ENCODE assay signal across 8 cellular contexts in genomic region chr1:66929999-66930822, GRCh38. TPM values are rescaled to one million over a fixed set of nuclear protein-coding genes. Genes with fewer than 3 reads are reported as not detected.
DNase-seq lines count a peak whose midpoint lies in the region; ATAC-seq and TF ChIP-seq lines count a peak whose summit lies in the region.

No MANE protein-coding gene starts in this region.

- peaks cover 25% of the 10 kb centered on the region for H3F3A ChIP-seq in SK-N-SH (replicated peaks; ENCODE audit: insufficient read depth)

- H3K36me3 Mint-ChIP-seq in activated naive CD4-positive, alpha-beta T cell treated with anti-CD3 and anti-CD28 coated beads, Interleukin-2, amount 50 U/mL, for 72 hours = peaks cover 21 to 23% of the 10 kb centered on the region in 2 donors

- no peaks in the 10 kb centered on the region for H3K9me3 Mint-ChIP-seq in activated naive CD4-positive, alpha-beta T cell treated with anti-CD3 and anti-CD28 coated beads, Interleukin-2, amount 50 U/mL, for 72 hours

- POLR2A ChIA-PET in SK-N-SH (lab: Yijun Ruan, JAX) = interaction anchor here (0.9 to 1.4 kb wide), 6 partner anchors 12 to 500 kb away, joined by 3 to 4 read pairs (median 3); partner anchors contain the start of genes SERBP1 and SLC35D1

- H3K4me2 ChIP-seq in SK-N-SH = peak overlapping the region; percentile 82

- TF ChIP-seq CTCF in GM10266 (IDR thresholded peaks at IDR 0.05; ENCODE audit: control insufficient read depth, insufficient read depth, low read depth, missing control alignments) = peak; percentile 33
- TF ChIP-seq CTCF in SK-N-SH (IDR thresholded peaks at IDR 0.05) = peak; percentile 26
- no peak for TF ChIP-seq CTCF in omental fat pad (IDR thresholded peaks at IDR 0.05)

- H3K9ac ChIP-seq in SK-N-SH = peak overlapping the region; percentile 90

- H3K27ac ChIP-seq in SK-N-SH (ENCODE audit: low read depth in 2 of 2, low read length in 1 of 2) = peak overlapping the region; percentile 85 to 91
- H3K27ac ChIP-seq in temporal lobe (ENCODE audit: low read depth, low read length) = peak overlapping the region; percentile 87

- DNase-seq in GM10266 (ENCODE audit: extremely low spot score) (peak; percentile 90), NAMALWA (ENCODE audit: low spot score) (peak; percentile 96), SK-N-SH (peak; percentile 95), glomerular visceral epithelial cell (ENCODE audit: extremely low spot score) (peak; percentile 94), omental fat pad (ENCODE audit: low spot score) (peak; percentile 83)
- peak; percentile 94 to 95 for DNase-seq in activated naive CD4-positive, alpha-beta T cell treated with anti-CD3 and anti-CD28 coated beads, Interleukin-2, amount 50 U/mL, for 72 hours (ENCODE audit: low spot score in 2 of 2)

- H3K9me2 ChIP-seq in SK-N-SH = no peaks in the 10 kb centered on the region

- CTCF ChIA-PET in SK-N-SH (lab: Yijun Ruan, JAX) = interaction anchor here (0.6 to 1.9 kb wide), 5 partner anchors 10 to 528 kb away, joined by 3 to 8 read pairs (median 5); no protein-coding TSS in a partner anchor

- no peaks in the 10 kb centered on the region for H3K27me3 ChIP-seq in SK-N-SH (ENCODE audit: insufficient read depth)

- H3K4me1 ChIP-seq in SK-N-SH (ENCODE audit: control insufficient read depth in 1 of 2, insufficient read depth in 2 of 2, low read depth in 1 of 2, low read length in 1 of 2) = peaks cover 22 to 30% of the 10 kb centered on the region in 2 experiments

- peak; percentile 63 for ATAC-seq in HG02571 (IDR thresholded peaks at IDR 0.05; ENCODE audit: unreplicated experiment)
- ATAC-seq in activated naive CD4-positive, alpha-beta T cell treated with anti-CD3 and anti-CD28 coated beads, Interleukin-2, amount 50 U/mL, for 72 hours = peak; percentile 65 to 71
- ATAC-seq in omental fat pad (ENCODE audit: low FRiP score) = peak; percentile 89

- H3K9me3 ChIP-seq in SK-N-SH = no peaks in the 10 kb centered on the region

- WGBS in SK-N-SH (ENCODE audit: low lambda C conversion rate) = 4% methylated on average over 48 of the region's 83 CpGs

- no peak for TF ChIP-seq RAD21 in SK-N-SH (IDR thresholded peaks at IDR 0.05; ENCODE audit: low read length)

- H2AFZ ChIP-seq in SK-N-SH (ENCODE audit: low read depth) = peak overlapping the region; percentile 65; the same call in 1 of the 2 replicates

- peaks cover 89% of the 10 kb centered on the region for H3K79me2 ChIP-seq in SK-N-SH (ENCODE audit: insufficient read depth)

- TF ChIP-seq EP300 in SK-N-SH (IDR thresholded peaks at IDR 0.05; ENCODE audit: borderline replicate concordance in 1 of 2, low read depth in 1 of 2, low read length in 1 of 2) = peak in 1 of 2 experiments; percentile 11; a peak in 2 of 4 replicates

- H4K20me1 ChIP-seq in SK-N-SH (ENCODE audit: insufficient read depth) = peaks cover 28% of the 10 kb centered on the region

- H3K36me3 ChIP-seq in SK-N-SH (replicated peaks in 1 of 2; ENCODE audit: control insufficient read depth in 1 of 2, insufficient read depth in 2 of 2, low read length in 1 of 2) = peaks cover 20 to 24% of the 10 kb centered on the region in 2 experiments

- H3K4me3 ChIP-seq in SK-N-SH (ENCODE audit: low read depth in 2 of 2, low read length in 1 of 2) = peak overlapping the region; percentile 86 to 89

- peak overlapping the region; percentile 94 to 95 for H3K27ac Mint-ChIP-seq in activated naive CD4-positive, alpha-beta T cell treated with anti-CD3 and anti-CD28 coated beads, Interleukin-2, amount 50 U/mL, for 72 hours

TF ChIP-seq in SK-N-SH, 30 proteins besides CTCF, POLR2A, EP300 and RAD21 (continues in another document):
- TF ChIP-seq POLR2AphosphoS5 (IDR thresholded peaks at IDR 0.05; ENCODE audit: low read depth, low read length) (peak; percentile 51; the same call in 1 of the 2 replicates), GATA2 (CRISPR knock-in tag; IDR thresholded peaks at IDR 0.05) (no peak), TAF1 (IDR thresholded peaks at IDR 0.05; ENCODE audit: borderline replicate concordance, low read depth, low read length) (peak; percentile 65; the same call in 1 of the 2 replicates), RCOR1 (IDR thresholded peaks at IDR 0.05; ENCODE audit: low read length) (0 out of 2 replicates have a peak, but pooled peaks have one; percentile 6), FOSL2 (IDR thresholded peaks at IDR 0.05; ENCODE audit: borderline replicate concordance, low read depth) (no peak), ELF1 (IDR thresholded peaks at IDR 0.05) (0 out of 2 replicates have a peak, but pooled peaks have one; percentile 34), SMC3 (IDR thresholded peaks at IDR 0.05; ENCODE audit: low read depth, low read length) (no peak), ZBTB33 (IDR thresholded peaks at IDR 0.05; ENCODE audit: borderline replicate concordance, low read depth) (no peak), CHD2 (IDR thresholded peaks at IDR 0.05; ENCODE audit: low read length, partially characterized antibody) (peak; percentile 24), NRF1 (IDR thresholded peaks at IDR 0.05; ENCODE audit: low read depth, low read length) (peak; percentile 54), YY1 (IDR thresholded peaks at IDR 0.05; ENCODE audit: low read depth) (peak; percentile 85), MXI1 (IDR thresholded peaks at IDR 0.05; ENCODE audit: low read depth, low read length) (peak; percentile 46; the same call in 1 of the 2 replicates), SIN3A (IDR thresholded peaks at IDR 0.05; ENCODE audit: borderline replicate concordance, low read depth, low read length) (peak; percentile 77; the same call in 1 of the 2 replicates), REST (IDR thresholded peaks at IDR 0.05; ENCODE audit: low read depth, low read length) (0 out of 2 replicates have a peak, but pooled peaks have one; percentile 16), NFIC (IDR thresholded peaks at IDR 0.05; ENCODE audit: borderline replicate concordance) (peak; percentile 21; the same call in 1 of the 2 replicates)
- TF ChIP-seq, protein P1, sequence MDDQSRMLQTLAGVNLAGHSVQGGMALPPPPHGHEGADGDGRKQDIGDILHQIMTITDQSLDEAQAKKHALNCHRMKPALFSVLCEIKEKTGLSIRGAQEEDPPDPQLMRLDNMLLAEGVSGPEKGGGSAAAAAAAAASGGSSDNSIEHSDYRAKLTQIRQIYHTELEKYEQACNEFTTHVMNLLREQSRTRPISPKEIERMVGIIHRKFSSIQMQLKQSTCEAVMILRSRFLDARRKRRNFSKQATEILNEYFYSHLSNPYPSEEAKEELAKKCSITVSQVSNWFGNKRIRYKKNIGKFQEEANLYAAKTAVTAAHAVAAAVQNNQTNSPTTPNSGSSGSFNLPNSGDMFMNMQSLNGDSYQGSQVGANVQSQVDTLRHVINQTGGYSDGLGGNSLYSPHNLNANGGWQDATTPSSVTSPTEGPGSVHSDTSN (IDR thresholded peaks at IDR 0.05) = peak; percentile 33

RNA-seq across cellular contexts. Expression of gene MIER1, which starts 5.4 kb away (rescaled TPM):
- polyA plus RNA-seq in SK-N-SH (2012; rRNA removed) = 4.4 and 5.5 TPM in 2 replicates
- 6.7 and 8.4 TPM in 2 replicates for polyA plus RNA-seq in SK-N-SH (2012; cell fraction: cytosol; rRNA removed)
- 2.4 and 5.8 TPM in 2 replicates for polyA plus RNA-seq in SK-N-SH (2012; cell fraction: nucleus; rRNA removed)
- total RNA-seq in activated naive CD4-positive, alpha-beta T cell treated with anti-CD3 and anti-CD28 coated beads, Interleukin-2, amount 50 U/mL, for 72 hours = 10 to 100 TPM; 51.1 to 56.5 TPM
- total RNA-seq in omental fat pad = 10 to 100 TPM; 30.9 to 55.5 (median 34.9) TPM
- 21.6 TPM for total RNA-seq in temporal lobe

RNA-seq across cellular contexts. Expression of gene DNAI4, which starts 5.6 kb away (rescaled TPM):
- 1.3 and 1.9 TPM in 2 replicates for polyA plus RNA-seq in SK-N-SH (2012; rRNA removed)
- 2.1 and 2.9 TPM in 2 replicates for polyA plus RNA-seq in SK-N-SH (2012; cell fraction: cytosol; rRNA removed)
- 1.0 and 2.8 TPM in 2 replicates for polyA plus RNA-seq in SK-N-SH (2012; cell fraction: nucleus; rRNA removed)
- 1 to 10 TPM; 1.7 to 3.0 TPM for total RNA-seq in activated naive CD4-positive, alpha-beta T cell treated with anti-CD3 and anti-CD28 coated beads, Interleukin-2, amount 50 U/mL, for 72 hours
- total RNA-seq in omental fat pad (1 to 10 TPM; 2.8 to 8.8 (median 4.7) TPM), temporal lobe (9.6 TPM)

Comparison
In these comparisons a context has a peak if more than half of its experiments do, and no peak if none do; other contexts are left out.
1. Peak in every context shown above with its lines: DNase-seq, ATAC-seq, H3K4me3 ChIP-seq and H3K27ac ChIP-seq.
2. CTCF ChIP-seq: peak in GM10266 (single experiment) and SK-N-SH (single experiment); none in omental fat pad (0 of 3).